Comparison of ENCODE assay signal across 8 cellular contexts in genomic region chr15:88467073-88467934, GRCh38.
DNase-seq lines count a peak whose midpoint lies in the region; ATAC-seq and TF ChIP-seq lines count a peak whose summit lies in the region.

TSS of gene MRPL46 (minus strand) at chr15:88467388. CDS start at chr15:88467377, 11 bp downstream.
TSS of gene MRPS11 (plus strand) at chr15:88467708. CDS start at chr15:88467718, 10 bp downstream.

- DNase-seq in AG09309 (ENCODE audit: low read depth) (peak; percentile 34), NCI-H226 (peak; percentile 88), caudate nucleus (lab: John Stamatoyannopoulos, UW) (peak in 60 of 61 donors; percentile 52 to 93 (median 83)), iris pigment epithelial cell (ENCODE audit: low read depth) (peak; percentile 82)
- peak; percentile 73 to 84 (median 76) for DNase-seq in activated CD4-positive, CD25-positive, alpha-beta regulatory T cell (lab: John Stamatoyannopoulos, UW)
- DNase-seq in stimulated activated CD4-positive, alpha-beta T cell treated with anti-CD3 and anti-CD28 coated beads, Interleukin-12 subunit alpha, Interleukin-12 subunit beta, amount 100 ng/mL, for 24 hours (ENCODE audit: low read depth in 2 of 2), result peak; percentile 81 to 88

- peak within 1 kb of the TSS; percentile 98 for H3K4me3 ChIP-seq in AG09309 (ENCODE audit: control insufficient read depth, low read depth, low read length)

- no peak for TF ChIP-seq CTCF in AG09309 (IDR thresholded peaks at IDR 0.05; ENCODE audit: control insufficient read depth, insufficient read depth, low read depth, low read length, missing control alignments)

- peak; percentile 92 for ATAC-seq in GM19023 (IDR thresholded peaks at IDR 0.05; ENCODE audit: unreplicated experiment)
- ATAC-seq in HG03196 (IDR thresholded peaks at IDR 0.05; ENCODE audit: unreplicated experiment), result peak; percentile 94

- peak within 1 kb of the TSS; percentile 99 for H3K27ac ChIP-seq in caudate nucleus (ENCODE audit: low read depth, low read length)

Comparison
In these comparisons a context has a peak if more than half of its experiments do, and no peak if none do; other contexts are left out.
1. Peak in every context shown above with its lines: DNase-seq, ATAC-seq, H3K4me3 ChIP-seq and H3K27ac ChIP-seq.
2. DNase-seq: peak in every context shown above with its lines; median percentile 88 in NCI-H226; 84 in stimulated activated CD4-positive, alpha-beta T cell treated with anti-CD3 and anti-CD28 coated beads, Interleukin-12 subunit alpha, Interleukin-12 subunit beta, amount 100 ng/mL, for 24 hours; 83 in caudate nucleus; 82 in iris pigment epithelial cell; 76 in activated CD4-positive, CD25-positive, alpha-beta regulatory T cell; 34 in AG09309.